ENCODE assay signal across 25 cellular contexts in genomic region chr10:77825965-77826364, GRCh38.
DNase-seq lines count a peak whose midpoint lies in the region; ATAC-seq, FAIRE-seq and TF ChIP-seq lines count a peak whose summit lies in the region.
"Had no signal": no experiment of that assay in that cellular context is flagged by ENCODE, and none has a peak within 500 bp of the region (broad histone marks: within the 10 kb centered on the region; RNA-seq: fewer than 3 reads in every experiment).

No MANE protein-coding gene starts in this region.

- H3K4ac ChIP-seq in H1 (replicated peaks; ENCODE audit: insufficient read length, low read depth, low read length) = no peak overlapping the region

- TF ChIP-seq POLR2A in HepG2 (IDR thresholded peaks at IDR 0.05; ENCODE audit: insufficient read depth in 1 of 2, low read depth in 2 of 2, low read length in 2 of 2) (no peak), right lobe of liver (IDR thresholded peaks at IDR 0.05) (no peak), H1 (IDR thresholded peaks at IDR 0.05; ENCODE audit: control extremely low read depth in 1 of 2, low read depth in 2 of 2, low read length in 2 of 2) (no peak)

- H3K79me1 ChIP-seq in H1 (ENCODE audit: low read depth, low read length) = no peaks in the 10 kb centered on the region; the same call in 1 of the 2 replicates

- H2AFZ ChIP-seq in HepG2 (ENCODE audit: low read length) = no peak overlapping the region
- no peak overlapping the region for H2AFZ ChIP-seq in H1 (ENCODE audit: low read length)

- H2BK20ac ChIP-seq in H1 (ENCODE audit: low read length) = no peak overlapping the region

- H3K4me3 Mint-ChIP-seq in nephron progenitor cell = no peak overlapping the region
- H3K4me3 Mint-ChIP-seq: CD4-positive, alpha-beta memory T cell had no signal

- intact Hi-C loops in HepG2 (cut with micrococcal nuclease; ENCODE audit: unreplicated experiment) = no loop called here
- intact Hi-C loops in right lobe of liver (cut with DNase I) = no loop called here
- intact Hi-C loops in heart right ventricle (cut with DNase I) = no loop called here
- intact Hi-C loops in ascending aorta (cut with DNase I) = no loop called here

- ATAC-seq in HepG2 = peak; percentile 65
- ATAC-seq in right lobe of liver = no peak
- no peak for ATAC-seq in heart right ventricle
- no peak for ATAC-seq in HG02885 (IDR thresholded peaks at IDR 0.05; ENCODE audit: poor library complexity, unreplicated experiment)

- H3K23ac ChIP-seq in H1 (ENCODE audit: insufficient read length) = no peak overlapping the region

- no peak for TF ChIP-seq CTCF in HepG2 (CRISPR knock-in tag; IDR thresholded peaks at IDR 0.05)
- no peak for TF ChIP-seq CTCF in right lobe of liver (IDR thresholded peaks at IDR 0.05)
- TF ChIP-seq CTCF in H1 (IDR thresholded peaks at IDR 0.05; ENCODE audit: control extremely low read depth in 1 of 3, insufficient read depth in 1 of 3, low read depth in 1 of 3, low read length in 3 of 3) = no peak
- no peak for TF ChIP-seq CTCF in nephron progenitor cell (IDR thresholded peaks at IDR 0.05)
- TF ChIP-seq CTCF in heart right ventricle (IDR thresholded peaks at IDR 0.05) = no peak
- no peak for TF ChIP-seq CTCF in ascending aorta (IDR thresholded peaks at IDR 0.05)

- peaks cover 23 to 62% of the 10 kb centered on the region in 2 experiments; a peak in 4 of 5 replicates for H3K36me3 ChIP-seq in HepG2 (replicated peaks in 1 of 2; ENCODE audit: control insufficient read depth in 1 of 2, insufficient read depth in 2 of 2, low read length in 2 of 2)
- peaks cover 0 to 15% (median 6%) of the 10 kb centered on the region in 4 donors for H3K36me3 ChIP-seq in right lobe of liver
- peaks cover 8 to 23% (median 16%) of the 10 kb centered on the region in 4 experiments; a peak in 6 of 8 replicates for H3K36me3 ChIP-seq in H1 (ENCODE audit: control insufficient read depth in 2 of 4, insufficient read depth in 4 of 4, low read length in 3 of 4)
- H3K36me3 ChIP-seq in heart right ventricle = peaks cover 0 to 92% (median 17%) of the 10 kb centered on the region in 9 donors
- H3K36me3 ChIP-seq in ascending aorta = peaks cover 68% of the 10 kb centered on the region in 2 donors

- H3K56ac ChIP-seq in H1 (replicated peaks; ENCODE audit: insufficient read length, low read depth, low read length) = no peak overlapping the region

- DNase-seq in HepG2 (ENCODE audit: low spot score) (no peak), right lobe of liver (no peak), H1 (ENCODE audit: low read depth in 1 of 2, low spot score in 2 of 2) (no peak), nephron progenitor cell (no peak), middle frontal gyrus (ENCODE audit: extremely low spot score, low spot score) (no peak), heart right ventricle (no peak), ascending aorta (ENCODE audit: low spot score in 2 of 2) (no peak)
- DNase-seq: ACHN; CD4-positive, alpha-beta memory T cell; DND-41; GDM1; Karpas-422; MV-4-11; NCI-H1105 treated with DMSO at 0.1 percent for 48 hours; NCI-H2029 treated with DMSO at 0.1 percent for 48 hours; NCI-H345; NCI-H524; NCI-H774; NK-92 treated with Interleukin-12 subunit alpha and Interleukin-12 subunit beta, amount 100 ng/mL, for 24 hours had no signal

- H3K4me2 ChIP-seq in HepG2 (ENCODE audit: low read depth, low read length) (no peak overlapping the region), H1 (ENCODE audit: insufficient read depth in 1 of 2, low read depth in 2 of 2, low read length in 2 of 2) (no peak overlapping the region)
- H3K4me2 ChIP-seq: BLaER1 treated with 17β-estradiol and CSF1 and Interleukin-3, amounts not matched to agents 10 nM and 100 nM had no signal

- H3K4me1 Mint-ChIP-seq in nephron progenitor cell = peaks cover 4% of the 10 kb centered on the region

- no peaks in the 10 kb centered on the region for H3K27me3 Mint-ChIP-seq in nephron progenitor cell (ENCODE audit: low read depth, poor library complexity)
- H3K27me3 Mint-ChIP-seq: CD4-positive, alpha-beta memory T cell had no signal

- no peak for TF ChIP-seq EP300 in HepG2 (IDR thresholded peaks at IDR 0.05; ENCODE audit: low read depth in 2 of 2, low read length in 2 of 2)
- TF ChIP-seq EP300 in HepG2 (CRISPR knock-in tag; IDR thresholded peaks at IDR 0.05; ENCODE audit: borderline replicate concordance) = no peak
- no peak for TF ChIP-seq EP300 in H1 (IDR thresholded peaks at IDR 0.05; ENCODE audit: borderline replicate concordance in 1 of 2, low read depth in 2 of 2, low read length in 2 of 2)

- no peak overlapping the region for H2BK12ac ChIP-seq in H1 (ENCODE audit: low read depth, low read length)

- H3K14ac ChIP-seq in H1 (ENCODE audit: insufficient read length) = no peak overlapping the region

- H3K27ac ChIP-seq in HepG2 (ENCODE audit: extremely low read length, insufficient read depth, low read length) (no peak overlapping the region), right lobe of liver (no peak overlapping the region), H1 (ENCODE audit: low read depth, low read length) (no peak overlapping the region), heart right ventricle (no peak overlapping the region), ascending aorta (no peak overlapping the region)
- H3K27ac ChIP-seq: 22Rv1; BLaER1 treated with 17β-estradiol and CSF1 and Interleukin-3, amounts not matched to agents 10 nM and 100 nM had no signal

- peaks cover 66% of the 10 kb centered on the region for H3K36me3 Mint-ChIP-seq in nephron progenitor cell (ENCODE audit: low read depth)

- in situ Hi-C loops in HepG2 (cut with HindIII; ENCODE audit: extremely low pct_ligation_motif_present, low pct_unique_long_range_greater_than_20kb) = no loop called here

- H2AK5ac ChIP-seq in H1 (ENCODE audit: low read depth, low read length) = no peak overlapping the region

- H3K9me3 ChIP-seq in HepG2 (ENCODE audit: low read length) (no peaks in the 10 kb centered on the region), right lobe of liver (no peaks in the 10 kb centered on the region), H1 (ENCODE audit: insufficient read depth in 2 of 2, low read depth in 1 of 2, low read length in 1 of 2) (no peaks in the 10 kb centered on the region), heart right ventricle (no peaks in the 10 kb centered on the region), ascending aorta (no peaks in the 10 kb centered on the region)
- H3K9me3 ChIP-seq: BLaER1 treated with 17β-estradiol and CSF1 and Interleukin-3, amounts not matched to agents 10 nM and 100 nM had no signal

- no peak overlapping the region for H4K8ac ChIP-seq in H1 (ENCODE audit: extremely low read depth, insufficient read depth, low read length)

- H3K79me2 ChIP-seq in HepG2 (ENCODE audit: insufficient read depth, low read length) (no peaks in the 10 kb centered on the region), H1 (ENCODE audit: control insufficient read depth in 1 of 2, insufficient read depth in 2 of 2, low read length in 2 of 2) (no peaks in the 10 kb centered on the region)

- H3K9ac ChIP-seq in HepG2 (ENCODE audit: insufficient read depth, low read depth, low read length) = no peak overlapping the region
- H3K9ac ChIP-seq in H1 (replicated peaks in 1 of 4; ENCODE audit: extremely low read depth in 1 of 4, low read depth in 3 of 4, low read length in 3 of 4) = no peak overlapping the region
- H3K9ac ChIP-seq: BLaER1 treated with 17β-estradiol and CSF1 and Interleukin-3, amounts not matched to agents 10 nM and 100 nM had no signal

- H3K27ac Mint-ChIP-seq in nephron progenitor cell = peak overlapping the region; percentile 80

- no peak overlapping the region for H2BK15ac ChIP-seq in H1 (ENCODE audit: low read length)

- no peak for FAIRE-seq in HepG2 (lab: Jason Lieb, UNC)
- no peak for FAIRE-seq in H1 (lab: Jason Lieb, UNC)
- FAIRE-seq: GM18507, H54, HTR-8/SVneo had no signal

- no peaks in the 10 kb centered on the region for H4K20me1 ChIP-seq in HepG2 (ENCODE audit: insufficient read depth, low read length)
- peaks cover 0 to 2% of the 10 kb centered on the region in 2 experiments for H4K20me1 ChIP-seq in H1 (replicated peaks in 1 of 2; ENCODE audit: control insufficient read depth in 1 of 2, insufficient read depth in 2 of 2, low read length in 2 of 2)

- no peak overlapping the region for H4K91ac ChIP-seq in H1 (replicated peaks; ENCODE audit: insufficient read length, low read length)

- 83% methylated on average over 5 of the region's 5 CpGs for WGBS in HepG2 (ENCODE audit: low lambda C conversion rate)
- WGBS in right lobe of liver (ENCODE audit: insufficient coverage, low coverage, low lambda C conversion rate, missing lambda C conversion rate) = 73% methylated on average over 4 of the region's 5 CpGs
- WGBS in H1 (ENCODE audit: extremely low coverage in 1 of 2, insufficient coverage in 1 of 2, insufficient read length in 1 of 2, insufficient replicate concordance in 2 of 2, low coverage in 1 of 2, low lambda C conversion rate in 2 of 2, missing lambda C conversion rate in 1 of 2), 2 experiments = 90% methylated on average over 5 of the region's 5 CpGs; no CpG with 5 or more reads in 1 of the 2 experiments
- 89 to 92% methylated on average over 5 of the region's 5 CpGs for WGBS in heart right ventricle, 2 donors

- CTCF ChIA-PET in HepG2 (lab: Yijun Ruan, JAX; ENCODE audit: low intra/inter-chr PET ratio, low total read pairs) = no interaction called here
- CTCF ChIA-PET in H1 (lab: Charles Lee; ENCODE audit: partially characterized antibody) = interaction anchor here (1.1 to 2.5 kb wide), 5 partner anchors 11 to 161 kb away, joined by 3 to 19 read pairs (median 4); no protein-coding TSS in a partner anchor

- H3K4me3 ChIP-seq in HepG2 (replicated peaks in 1 of 3; ENCODE audit: insufficient read depth in 1 of 3, low read depth in 2 of 3, low read length in 3 of 3) (no peak overlapping the region), right lobe of liver (no peak overlapping the region), H1 (ENCODE audit: extremely low read depth in 1 of 4, insufficient read depth in 2 of 4, low read depth in 3 of 4, low read length in 4 of 4) (no peak overlapping the region), heart right ventricle (no peak overlapping the region), ascending aorta (no peak overlapping the region)
- H3K4me3 ChIP-seq: BLaER1 treated with 17β-estradiol and CSF1 and Interleukin-3, amounts not matched to agents 10 nM and 100 nM had no signal

- H3K27me3 ChIP-seq in HepG2 (ENCODE audit: control insufficient read depth in 1 of 2, insufficient read depth in 2 of 2, low read length in 2 of 2) = no peaks in the 10 kb centered on the region
- no peaks in the 10 kb centered on the region for H3K27me3 ChIP-seq in right lobe of liver
- H3K27me3 ChIP-seq in H1 (replicated peaks in 1 of 4; ENCODE audit: control insufficient read depth in 3 of 4, extremely low read depth in 1 of 4, insufficient read depth in 3 of 4, low read length in 3 of 4) = no peaks in the 10 kb centered on the region
- no peaks in the 10 kb centered on the region for H3K27me3 ChIP-seq in heart right ventricle
- no peaks in the 10 kb centered on the region for H3K27me3 ChIP-seq in ascending aorta
- H3K27me3 ChIP-seq: BLaER1 treated with 17β-estradiol and CSF1 and Interleukin-3, amounts not matched to agents 10 nM and 100 nM had no signal

- H4K5ac ChIP-seq in H1 (ENCODE audit: insufficient read length, low read depth, low read length) = no peak overlapping the region

- no peak overlapping the region for H3K18ac ChIP-seq in H1 (ENCODE audit: extremely low read depth, low read length)

- no peak overlapping the region for H2BK5ac ChIP-seq in H1 (ENCODE audit: low read depth, low read length)

- no peak overlapping the region for H2BK120ac ChIP-seq in H1 (replicated peaks; ENCODE audit: low read depth, low read length)

- no TSS peak for BruUV-seq in HepG2 (replicated peaks; lab: Mats Ljungman, UMichigan)

- no peaks in the 10 kb centered on the region; the same call in 1 of the 2 replicates for H3K23me2 ChIP-seq in H1 (ENCODE audit: low read depth, low read length)

- no peaks in the 10 kb centered on the region for H3K9me3 Mint-ChIP-seq in nephron progenitor cell
- H3K9me3 Mint-ChIP-seq: CD4-positive, alpha-beta memory T cell had no signal

- no peak for TF ChIP-seq RAD21 in HepG2 (CRISPR knock-in tag; IDR thresholded peaks at IDR 0.05)
- TF ChIP-seq RAD21 in H1 (IDR thresholded peaks at IDR 0.05 in 1 of 2, conservative IDR thresholded peaks at IDR 0.05 in 1 of 2; ENCODE audit: low read depth in 2 of 2, low read length in 2 of 2) = no peak

- POLR2A ChIA-PET in HepG2 (lab: Yijun Ruan, JAX) = no interaction called here
- POLR2A ChIA-PET in H1 (lab: Charles Lee; ENCODE audit: partially characterized antibody) = no interaction called here

- peaks cover 9% of the 10 kb centered on the region for H3K4me1 ChIP-seq in HepG2 (ENCODE audit: insufficient read depth, low read length)
- no peaks in the 10 kb centered on the region for H3K4me1 ChIP-seq in right lobe of liver
- H3K4me1 ChIP-seq in H1 (replicated peaks in 1 of 4; ENCODE audit: control insufficient read depth in 3 of 4, insufficient read depth in 4 of 4, low read length in 3 of 4) = no peaks in the 10 kb centered on the region
- H3K4me1 ChIP-seq in heart right ventricle = no peaks in the 10 kb centered on the region
- H3K4me1 ChIP-seq in ascending aorta = no peaks in the 10 kb centered on the region
